ENCODE assay signal across 8 cellular contexts in the genomic region with DNA sequence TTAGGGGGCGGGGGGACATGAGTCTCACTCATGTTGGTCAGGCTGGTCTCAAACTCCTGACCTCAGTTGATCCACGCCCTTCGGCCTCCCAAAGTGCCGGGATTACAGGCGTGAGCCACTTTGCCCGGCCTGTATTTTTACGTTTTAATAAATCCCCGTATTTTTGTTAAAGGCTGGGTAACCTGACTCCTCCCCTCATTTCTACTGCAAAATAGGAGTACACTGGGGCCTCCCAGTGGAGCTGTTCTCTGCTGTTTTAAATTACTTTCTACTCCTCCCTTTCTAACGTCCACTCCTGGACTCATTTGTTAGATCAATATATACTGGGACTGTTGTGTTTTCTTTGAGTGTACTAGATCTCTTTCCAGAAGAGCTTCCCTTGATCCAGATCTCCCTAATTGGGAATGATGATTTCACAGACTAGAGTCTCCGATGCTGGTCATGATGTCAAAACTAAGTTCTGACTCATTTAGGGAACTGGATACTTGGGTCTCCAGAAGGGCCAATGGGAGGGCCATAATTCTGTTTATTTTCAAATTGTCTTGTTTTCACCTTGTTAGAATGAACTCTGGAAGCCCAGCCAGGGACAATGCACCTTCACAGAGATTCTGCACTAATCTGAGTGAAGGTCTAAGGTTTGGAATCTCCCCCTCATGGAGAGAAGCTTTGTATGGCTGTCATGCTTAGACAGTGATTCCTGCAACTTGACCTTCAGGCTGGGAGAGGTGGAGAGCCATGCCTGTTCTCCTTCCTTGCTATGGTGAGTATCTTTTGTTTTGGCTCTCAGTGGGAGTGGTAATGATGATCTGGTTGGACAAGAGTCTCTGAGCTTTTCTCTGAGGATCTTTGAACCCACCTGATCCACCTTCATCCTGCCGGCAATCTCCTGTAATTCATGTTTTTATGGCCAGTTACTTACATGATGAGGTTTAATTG. TPM values are rescaled to one million over a fixed set of nuclear protein-coding genes. Genes with fewer than 3 reads are reported as not detected.
DNase-seq lines count a peak whose midpoint lies in the region; ATAC-seq, FAIRE-seq and TF ChIP-seq lines count a peak whose summit lies in the region.

No MANE protein-coding gene starts in this region.

- no peak for TF ChIP-seq CTCF in adrenal gland (IDR thresholded peaks at IDR 0.05)

- no peak for TF ChIP-seq POLR2A in adrenal gland (IDR thresholded peaks at IDR 0.05)

- H3K27me3 ChIP-seq in adrenal gland = no peaks in the 10 kb centered on the region
- H3K27me3 ChIP-seq in layer of hippocampus (ENCODE audit: control insufficient read depth, insufficient read depth, low read length) = no peaks in the 10 kb centered on the region
- H3K27me3 ChIP-seq in thymus (ENCODE audit: control insufficient read depth, insufficient read depth) = no peaks in the 10 kb centered on the region

- 13 to 29% (median 19%) methylated on average over 11 of the region's 11 CpGs for WGBS in adrenal gland, 4 donors
- WGBS in thymus = 24% methylated on average over 11 of the region's 11 CpGs

- H3K36me3 ChIP-seq in adrenal gland (replicated peaks in 1 of 2) (peaks cover 0 to 40% of the 10 kb centered on the region in 2 donors), thymus (ENCODE audit: control insufficient read depth, insufficient read depth) (peaks cover 39% of the 10 kb centered on the region)

- peak; percentile 6 for DNase-seq in stimulated activated CD4-positive, alpha-beta T cell treated with anti-CD3 and anti-CD28 coated beads, Interleukin-15, amount 100 ng/mL, for 24 hours
- DNase-seq in stimulated activated CD4-positive, alpha-beta T cell treated with anti-CD3 and anti-CD28 coated beads, Interleukin-12 subunit alpha, Interleukin-12 subunit beta, amount 100 ng/mL, for 4 hours = no peak
- DNase-seq in adrenal gland (no peak), RCC 7860 (ENCODE audit: low spot score) (no peak), NCI-H1092 treated with DMSO at 0.1 percent for 48 hours (lab: John Stamatoyannopoulos, UW) (no peak)

- no peak for FAIRE-seq in RCC 7860 (lab: Jason Lieb, UNC)

- intact Hi-C loops in adrenal gland (cut with DNase I) = loop anchor here (5.0 to 10.0 kb wide), 2 partner anchors 150 to 152 kb away; partner anchors contain the start of gene LY6G5C (in 1 of the 2)

- H3K9me3 ChIP-seq in adrenal gland (replicated peaks in 1 of 3) (no peaks in the 10 kb centered on the region), thymus (ENCODE audit: control insufficient read depth) (no peaks in the 10 kb centered on the region)

- H3K4me1 ChIP-seq in adrenal gland (replicated peaks in 1 of 2) (peaks cover 25 to 41% of the 10 kb centered on the region in 2 donors), thymus (ENCODE audit: control insufficient read depth, insufficient read depth, low read length) (peaks cover 24% of the 10 kb centered on the region)

- H3K4me3 ChIP-seq in adrenal gland (peak overlapping the region in 2 of 4 donors; percentile 62 to 92), thymus (ENCODE audit: low read length) (peak overlapping the region; percentile 59)

- H3K27ac ChIP-seq in adrenal gland (peak overlapping the region; percentile 3 to 96 (median 47)), layer of hippocampus (ENCODE audit: low read depth, low read length) (peak overlapping the region; percentile 13), thymus (ENCODE audit: low read depth) (peak overlapping the region; percentile 8)

- no peak for ATAC-seq in HG03342 (IDR thresholded peaks at IDR 0.05; ENCODE audit: unreplicated experiment)

RNA-seq across cellular contexts. Expression of gene HSPA1B, which starts 9.4 kb away (rescaled TPM):
- total RNA-seq in adrenal gland = 100 to 1,000 TPM; 156 to 424 (median 244) TPM
- 100 to 1,000 TPM in 1 of 3 donors, 10 to 100 TPM in 2; 29.0 to 102 (median 38.6) TPM for polyA plus RNA-seq in adrenal gland
- 46.8 TPM for polyA plus RNA-seq in thymus

RNA-seq across cellular contexts. Expression of gene HSPA1A, which starts 21.6 kb away (rescaled TPM):
- total RNA-seq in adrenal gland = 100 to 1,000 TPM; 153 to 261 (median 217) TPM
- polyA plus RNA-seq in adrenal gland = 10 to 100 TPM; 48.5 to 89.4 (median 84.3) TPM
- 68.8 TPM for polyA plus RNA-seq in thymus

RNA-seq across cellular contexts. Expression of gene HSPA1L, which starts 21.9 kb away (rescaled TPM):
- total RNA-seq in adrenal gland = 1 to 10 TPM in 7 of 8 donors, under 1 TPM in 1; 0.79 to 3.6 (median 1.9) TPM
- polyA plus RNA-seq in adrenal gland (1 to 10 TPM; 1.0 to 5.3 (median 1.1) TPM), thymus (2.4 TPM)

RNA-seq across cellular contexts. Expression of gene NEU1, which starts 25.7 kb away (rescaled TPM):
- 100 to 1,000 TPM; 101 to 178 (median 118) TPM for total RNA-seq in adrenal gland
- 10 to 100 TPM; 57.8 to 94.7 (median 85.9) TPM for polyA plus RNA-seq in adrenal gland
- polyA plus RNA-seq in thymus = 21.9 TPM

RNA-seq across cellular contexts. Expression of gene LSM2, which starts 30.2 kb away (rescaled TPM):
- 10 to 100 TPM; 38.2 to 61.3 (median 44.6) TPM for total RNA-seq in adrenal gland
- 10 to 100 TPM; 28.0 to 55.2 (median 42.8) TPM for polyA plus RNA-seq in adrenal gland
- polyA plus RNA-seq in thymus = 76.8 TPM
